In the genomic region with DNA sequence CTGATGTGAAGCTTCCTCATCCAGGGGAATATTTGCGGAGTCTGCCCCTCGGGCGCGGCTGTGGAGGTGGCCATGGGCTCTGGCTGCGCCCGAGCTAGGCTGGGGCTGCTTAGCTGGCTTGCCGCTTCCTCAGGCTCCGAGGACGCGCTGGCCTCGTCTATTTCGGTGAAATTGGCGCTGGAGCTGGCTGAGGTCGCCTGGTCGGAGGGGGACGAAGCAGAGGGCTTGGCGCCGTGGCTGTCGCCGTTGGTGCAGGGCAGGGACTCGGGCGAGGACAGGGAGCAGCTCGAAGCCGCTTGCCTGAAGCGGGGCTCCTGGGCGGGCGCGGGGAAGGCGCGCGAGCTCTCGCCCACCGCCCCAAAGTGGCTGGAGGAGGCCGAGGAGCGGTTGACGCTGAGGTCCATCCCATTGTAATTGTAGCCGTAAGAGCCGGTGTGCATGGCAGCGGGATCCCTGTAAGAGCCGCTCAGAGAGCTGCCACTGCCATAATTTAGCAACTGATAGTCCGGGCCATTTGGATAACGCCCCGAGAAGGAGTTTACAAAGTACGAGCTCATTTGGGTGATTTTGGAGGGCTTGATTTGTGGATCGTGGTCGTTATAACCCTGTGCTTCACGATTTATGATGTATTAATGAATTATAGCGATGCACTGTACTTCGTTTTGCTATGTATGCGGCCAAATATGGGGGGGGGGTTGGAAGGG, we compare ENCODE assay signal across 8 cellular contexts. TPM values are rescaled to one million over a fixed set of nuclear protein-coding genes. Genes with fewer than 3 reads are reported as not detected.
DNase-seq lines count a peak whose midpoint lies in the region; ATAC-seq, FAIRE-seq and TF ChIP-seq lines count a peak whose summit lies in the region.

A gene (minus strand): TSS at position 654 of the 704 bp plus-strand sequence. CDS start 97 bp downstream, at position 557.

- H3K36me3 ChIP-seq in duodenal mucosa (ENCODE audit: control insufficient read depth in 1 of 2, insufficient read depth in 2 of 2, low read length in 2 of 2) (no peaks in the 10 kb centered on the region), BE2C (no peaks in the 10 kb centered on the region)

- H3K9me3 ChIP-seq in duodenal mucosa (ENCODE audit: control insufficient read depth in 1 of 2, low read length in 2 of 2) (no peaks in the 10 kb centered on the region), BE2C (no peaks in the 10 kb centered on the region)

- no peaks in the 10 kb centered on the region for H3K9me3 Mint-ChIP-seq in neural crest cell

- FAIRE-seq in urothelium cell line (lab: Jason Lieb, UNC), result no peak

- peak within 1 kb of the TSS; percentile 81 for H3K27ac ChIP-seq in duodenal mucosa (ENCODE audit: low read depth, low read length)

- peaks cover 100% of the 10 kb centered on the region for H3K27me3 Mint-ChIP-seq in neural crest cell (ENCODE audit: low read depth)

- H3K4me1 ChIP-seq in duodenal mucosa (ENCODE audit: control insufficient read depth in 1 of 2, insufficient read depth in 2 of 2, low read length in 2 of 2) (peaks cover 3 to 22% of the 10 kb centered on the region in 2 donors), BE2C (no peaks in the 10 kb centered on the region)

- no peak for ATAC-seq in HG03159 (IDR thresholded peaks at IDR 0.05; ENCODE audit: unreplicated experiment)

- H3K9ac ChIP-seq in duodenal mucosa (ENCODE audit: low read depth in 1 of 2, low read length in 2 of 2), result peak within 1 kb of the TSS; percentile 53 to 60

- H3K27me3 ChIP-seq in duodenal mucosa (ENCODE audit: control insufficient read depth in 1 of 2, insufficient read depth in 2 of 2, low read length in 2 of 2), result peaks cover 88 to 90% of the 10 kb centered on the region in 2 donors
- H3K27me3 ChIP-seq in BE2C, result peaks cover 96% of the 10 kb centered on the region

- H3K4me3 Mint-ChIP-seq in neural crest cell, result peak within 1 kb of the TSS; percentile 81

- H3K27ac Mint-ChIP-seq in neural crest cell (ENCODE audit: unreplicated experiment), result no peak within 1 kb of the TSS

- peak; percentile 77 for DNase-seq in ELF-1 (ENCODE audit: low read depth, low spot score)
- peak; percentile 80 for DNase-seq in NCI-H345 (lab: John Stamatoyannopoulos, UW)
- no peak for DNase-seq in neural crest cell (ENCODE audit: low read depth, low spot score)
- DNase-seq in urothelium cell line (ENCODE audit: low spot score), result no peak
- DNase-seq in BE2C, result no peak
- no peak for DNase-seq in stimulated activated CD4-positive, alpha-beta T cell treated with anti-CD3 and anti-CD28 coated beads, Interleukin-1b, Interleukin-23, amount 100 ng/mL, for 48 hours

- peak within 1 kb of the TSS; percentile 49 to 62 for H3K4me3 ChIP-seq in duodenal mucosa (ENCODE audit: low read depth in 1 of 2, low read length in 2 of 2)
- H3K4me3 ChIP-seq in BE2C (ENCODE audit: low read depth, low read length), result no peak within 1 kb of the TSS

- TF ChIP-seq CTCF in neural crest cell (conservative IDR thresholded peaks at IDR 0.05) (no peak), BE2C (IDR thresholded peaks at IDR 0.05; ENCODE audit: low read depth, low read length) (no peak)

- peaks cover 20% of the 10 kb centered on the region for H3K36me3 Mint-ChIP-seq in neural crest cell (ENCODE audit: low read depth)

- H3K4me1 Mint-ChIP-seq in neural crest cell, result peaks cover 16% of the 10 kb centered on the region

RNA-seq across cellular contexts. Expression of the gene that starts here (rescaled TPM):
- total RNA-seq in neural crest cell, result 2.3 and 2.6 TPM in 2 replicates
- not detected for polyA plus RNA-seq in BE2C (2012; ENCODE audit: insufficient read depth, insufficient read length, low read depth)

Comparison
In these comparisons a context has a peak if more than half of its experiments do, and no peak if none do; other contexts are left out.
1. DNase-seq: peak in ELF-1 (single experiment) and NCI-H345 (single experiment); none in neural crest cell (single experiment), urothelium cell line (single experiment), BE2C (single experiment) and stimulated activated CD4-positive, alpha-beta T cell treated with anti-CD3 and anti-CD28 coated beads, Interleukin-1b, Interleukin-23, amount 100 ng/mL, for 48 hours (single experiment).